In the genomic region with DNA sequence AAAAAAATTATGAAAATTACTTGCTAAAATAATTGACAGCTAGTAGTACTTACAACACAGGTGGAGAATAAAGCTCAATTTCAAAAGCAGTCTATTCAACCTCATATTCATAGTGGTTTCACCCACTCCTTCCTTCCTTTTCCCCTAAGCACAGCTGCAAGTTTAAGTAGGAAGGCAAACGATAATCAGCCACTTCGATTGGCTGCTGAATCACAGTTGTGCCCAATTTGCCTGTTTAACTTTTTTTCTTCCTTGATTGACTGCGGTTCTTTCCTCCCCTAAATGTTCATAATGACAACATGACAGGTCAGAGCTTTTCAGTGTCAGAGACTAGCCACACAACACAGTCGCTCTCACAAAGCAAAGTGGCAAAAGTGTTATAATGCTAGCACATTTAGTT, we compare ENCODE assay signal across 1 cellular context.
TF ChIP-seq lines count a peak whose summit lies in the region.

No MANE protein-coding gene starts in this region.

TF ChIP-seq in H1, 55 proteins besides CTCF, POLR2A, EP300 and RAD21 (continued from another document):
- TF ChIP-seq, protein P1, sequence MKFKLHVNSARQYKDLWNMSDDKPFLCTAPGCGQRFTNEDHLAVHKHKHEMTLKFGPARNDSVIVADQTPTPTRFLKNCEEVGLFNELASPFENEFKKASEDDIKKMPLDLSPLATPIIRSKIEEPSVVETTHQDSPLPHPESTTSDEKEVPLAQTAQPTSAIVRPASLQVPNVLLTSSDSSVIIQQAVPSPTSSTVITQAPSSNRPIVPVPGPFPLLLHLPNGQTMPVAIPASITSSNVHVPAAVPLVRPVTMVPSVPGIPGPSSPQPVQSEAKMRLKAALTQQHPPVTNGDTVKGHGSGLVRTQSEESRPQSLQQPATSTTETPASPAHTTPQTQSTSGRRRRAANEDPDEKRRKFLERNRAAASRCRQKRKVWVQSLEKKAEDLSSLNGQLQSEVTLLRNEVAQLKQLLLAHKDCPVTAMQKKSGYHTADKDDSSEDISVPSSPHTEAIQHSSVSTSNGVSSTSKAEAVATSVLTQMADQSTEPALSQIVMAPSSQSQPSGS (IDR thresholded peaks at IDR 0.05; ENCODE audit: low read length) = no peak
- TF ChIP-seq, protein P2, sequence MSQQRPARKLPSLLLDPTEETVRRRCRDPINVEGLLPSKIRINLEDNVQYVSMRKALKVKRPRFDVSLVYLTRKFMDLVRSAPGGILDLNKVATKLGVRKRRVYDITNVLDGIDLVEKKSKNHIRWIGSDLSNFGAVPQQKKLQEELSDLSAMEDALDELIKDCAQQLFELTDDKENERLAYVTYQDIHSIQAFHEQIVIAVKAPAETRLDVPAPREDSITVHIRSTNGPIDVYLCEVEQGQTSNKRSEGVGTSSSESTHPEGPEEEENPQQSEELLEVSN (IDR thresholded peaks at IDR 0.05) = no peak
